23 cellular contexts compared by ENCODE assay signal in genomic region chr2:168183308-168183997, GRCh38.
DNase-seq lines count a peak whose midpoint lies in the region; ATAC-seq and TF ChIP-seq lines count a peak whose summit lies in the region.
"Had no signal": no experiment of that assay in that cellular context is flagged by ENCODE, and none has a peak within 500 bp of the region (broad histone marks: within the 10 kb centered on the region; RNA-seq: fewer than 3 reads in every experiment).

No MANE protein-coding gene starts in this region.

- H3K36me3 ChIP-seq in BLaER1 treated with 17β-estradiol and CSF1 and Interleukin-3, amounts not matched to agents 10 nM and 100 nM = peaks cover 0 to 57% (median 20%) of the 10 kb centered on the region in 11 experiments; a peak in 18 of 22 replicates
- no peaks in the 10 kb centered on the region for H3K36me3 ChIP-seq in body of pancreas (replicated peaks in 1 of 2; ENCODE audit: insufficient read depth in 1 of 2, low read depth in 2 of 2)
- no peaks in the 10 kb centered on the region for H3K36me3 ChIP-seq in A673 (ENCODE audit: insufficient read depth, low read length, poor library complexity, severe bottlenecking)
- H3K36me3 ChIP-seq: adrenal gland, HAP-1 had no signal

- peak overlapping the region in 7 of 11 experiments; percentile 9 to 81 (median 20); a peak in 9 of 22 replicates for H3K4me2 ChIP-seq in BLaER1 treated with 17β-estradiol and CSF1 and Interleukin-3, amounts not matched to agents 10 nM and 100 nM

- TF ChIP-seq POLR2A in body of pancreas (IDR thresholded peaks at IDR 0.05) = no peak

- H3K27ac Mint-ChIP-seq in activated CD4-positive, alpha-beta T cell treated with anti-CD3 and anti-CD28 coated beads for 36 hours = peak overlapping the region; percentile 64
- H3K27ac Mint-ChIP-seq in memory B cell = peak overlapping the region; percentile 63
- H3K27ac Mint-ChIP-seq: activated CD4-positive, alpha-beta memory T cell treated with anti-CD3 and anti-CD28 coated beads for 36 hours; B cell; WTC11 had no signal

- H3K27me3 Mint-ChIP-seq in activated CD4-positive, alpha-beta T cell treated with anti-CD3 and anti-CD28 coated beads for 36 hours = no peaks in the 10 kb centered on the region
- H3K27me3 Mint-ChIP-seq in memory B cell = no peaks in the 10 kb centered on the region
- H3K27me3 Mint-ChIP-seq: activated CD4-positive, alpha-beta memory T cell treated with anti-CD3 and anti-CD28 coated beads for 36 hours; B cell had no signal

- no peak overlapping the region for H3K4me3 ChIP-seq in BLaER1 treated with 17β-estradiol and CSF1 and Interleukin-3, amounts not matched to agents 10 nM and 100 nM
- H3K4me3 ChIP-seq in body of pancreas = no peak overlapping the region
- no peak overlapping the region for H3K4me3 ChIP-seq in A673 (ENCODE audit: low read depth, low read length, poor library complexity, severe bottlenecking)
- H3K4me3 ChIP-seq: adrenal gland, HAP-1, testis had no signal

- 25 to 26% methylated on average over 4 of the region's 4 CpGs for WGBS in body of pancreas, 2 donors

- H4K20me1 ChIP-seq in BLaER1 treated with 17β-estradiol and CSF1 and Interleukin-3, amounts not matched to agents 10 nM and 100 nM = peaks cover 0 to 5% (median 0%) of the 10 kb centered on the region in 11 experiments; a peak in 2 of 22 replicates

- no peak overlapping the region for H3K27ac ChIP-seq in BLaER1 treated with 17β-estradiol and CSF1 and Interleukin-3, amounts not matched to agents 10 nM and 100 nM
- peak overlapping the region; percentile 46 to 62 (median 60) for H3K27ac ChIP-seq in body of pancreas
- no peak overlapping the region for H3K27ac ChIP-seq in A673 (ENCODE audit: low read depth, low read length, poor library complexity, severe bottlenecking)
- H3K27ac ChIP-seq: adrenal gland, testis had no signal

- no peaks in the 10 kb centered on the region for H3K9me3 Mint-ChIP-seq in activated CD4-positive, alpha-beta T cell treated with anti-CD3 and anti-CD28 coated beads for 36 hours (ENCODE audit: low read depth)
- no peaks in the 10 kb centered on the region for H3K9me3 Mint-ChIP-seq in memory B cell
- H3K9me3 Mint-ChIP-seq: activated CD4-positive, alpha-beta memory T cell treated with anti-CD3 and anti-CD28 coated beads for 36 hours; WTC11 had no signal

- H3K4me3 Mint-ChIP-seq in activated CD4-positive, alpha-beta T cell treated with anti-CD3 and anti-CD28 coated beads for 36 hours = no peak overlapping the region
- no peak overlapping the region for H3K4me3 Mint-ChIP-seq in memory B cell
- H3K4me3 Mint-ChIP-seq: activated CD4-positive, alpha-beta memory T cell treated with anti-CD3 and anti-CD28 coated beads for 36 hours; B cell; WTC11 had no signal

- TF ChIP-seq CTCF in body of pancreas (IDR thresholded peaks at IDR 0.05) = no peak
- TF ChIP-seq CTCF in A673 (conservative IDR thresholded peaks at IDR 0.05; ENCODE audit: low read depth, low read length) = no peak

- no peak for DNase-seq in activated CD4-positive, alpha-beta T cell treated with anti-CD3 and anti-CD28 coated beads for 36 hours
- no peak for DNase-seq in activated CD4-positive, alpha-beta T cell treated with anti-CD3 and anti-CD28 coated beads for 1 hour
- DNase-seq in body of pancreas = peak; percentile 70 to 89 (median 83)
- DNase-seq in memory B cell (ENCODE audit: low spot score in 2 of 2) = no peak
- DNase-seq in NCI-H2081 treated with DMSO at 0.1 percent for 48 hours (lab: John Stamatoyannopoulos, UW) = no peak
- no peak for DNase-seq in A673 (ENCODE audit: low spot score)
- DNase-seq in 8988T = no peak
- DNase-seq: activated CD4-positive, alpha-beta memory T cell treated with anti-CD3 and anti-CD28 coated beads for 36 hours; activated gamma-delta T cell treated with Interleukin-2 at 50 U/mL for 16 hours; adrenal gland; Caco-2; dermis blood vessel endothelial cell; NCI-H187; NCI-H748 treated with DMSO at 0.1 percent for 48 hours; occipital lobe; small intestine; stimulated activated CD4-positive, alpha-beta T cell treated with anti-CD3 and anti-CD28 coated beads, Interleukin-2, amount 100 ng/mL, for 24 hours; T1000; testis had no signal

- no peak for ATAC-seq in activated CD4-positive, alpha-beta T cell treated with anti-CD3 and anti-CD28 coated beads for 36 hours
- ATAC-seq in body of pancreas = peak; percentile 91
- no peak for ATAC-seq in memory B cell (ENCODE audit: low read depth)
- ATAC-seq: WTC11 had no signal

- CTCF ChIA-PET in activated CD4-positive, alpha-beta T cell treated with anti-CD3 and anti-CD28 coated beads for 36 hours (lab: Charles Lee) = interaction anchor here (0.6 to 1.9 kb wide), 5 partner anchors 8 to 732 kb away, joined by 3 to 7 read pairs (median 3); no protein-coding TSS in a partner anchor
- CTCF ChIA-PET in A673 (lab: Charles Lee) = no interaction called here

- peaks cover 56 to 100% (median 78%) of the 10 kb centered on the region in 10 experiments for H3K4me1 ChIP-seq in BLaER1 treated with 17β-estradiol and CSF1 and Interleukin-3, amounts not matched to agents 10 nM and 100 nM
- peaks cover 63% of the 10 kb centered on the region for H3K4me1 ChIP-seq in body of pancreas
- H3K4me1 ChIP-seq in A673 (ENCODE audit: insufficient read depth, low read length, poor library complexity, severe bottlenecking) = peaks cover 23% of the 10 kb centered on the region

- peaks cover 56% of the 10 kb centered on the region for H3K4me1 Mint-ChIP-seq in activated CD4-positive, alpha-beta T cell treated with anti-CD3 and anti-CD28 coated beads for 36 hours
- H3K4me1 Mint-ChIP-seq in memory B cell = peaks cover 4% of the 10 kb centered on the region
- H3K4me1 Mint-ChIP-seq: B cell had no signal

- H3K27me3 ChIP-seq in BLaER1 treated with 17β-estradiol and CSF1 and Interleukin-3, amounts not matched to agents 10 nM and 100 nM = no peaks in the 10 kb centered on the region
- H3K27me3 ChIP-seq in body of pancreas (no peaks in the 10 kb centered on the region), A673 (replicated peaks; ENCODE audit: insufficient read depth, low read depth, low read length, poor library complexity) (no peaks in the 10 kb centered on the region)
- H3K27me3 ChIP-seq: adrenal gland, testis had no signal

- BruUV-seq in A673 (replicated peaks; lab: Mats Ljungman, UMichigan) = no TSS peak

- POLR2A ChIA-PET in activated CD4-positive, alpha-beta T cell treated with anti-CD3 and anti-CD28 coated beads for 36 hours (lab: Charles Lee) = no interaction called here
- POLR2A ChIA-PET in A673 (lab: Charles Lee; ENCODE audit: low non-redundant PET) = no interaction called here

- no peaks in the 10 kb centered on the region for H3K9me3 ChIP-seq in BLaER1 treated with 17β-estradiol and CSF1 and Interleukin-3, amounts not matched to agents 10 nM and 100 nM (replicated peaks in 1 of 11)
- H3K9me3 ChIP-seq in body of pancreas (no peaks in the 10 kb centered on the region), A673 (ENCODE audit: low read depth, low read length, poor library complexity, severe bottlenecking) (no peaks in the 10 kb centered on the region)
- H3K9me3 ChIP-seq: adrenal gland, Caco-2, HAP-1, testis had no signal

- peaks cover 13% of the 10 kb centered on the region for H3K36me3 Mint-ChIP-seq in activated CD4-positive, alpha-beta T cell treated with anti-CD3 and anti-CD28 coated beads for 36 hours (ENCODE audit: low read depth)
- H3K36me3 Mint-ChIP-seq in memory B cell = peaks cover 8% of the 10 kb centered on the region
- H3K36me3 Mint-ChIP-seq: WTC11 had no signal

- intact Hi-C loops in activated CD4-positive, alpha-beta T cell treated with anti-CD3 and anti-CD28 coated beads for 36 hours (cut with DNase I, micrococcal nuclease) = no loop called here
- intact Hi-C loops in body of pancreas (cut with DNase I) = no loop called here
- intact Hi-C loops in A673 (cut with micrococcal nuclease; ENCODE audit: unreplicated experiment) = no loop called here

- H3K9ac ChIP-seq in BLaER1 treated with 17β-estradiol and CSF1 and Interleukin-3, amounts not matched to agents 10 nM and 100 nM = no peak overlapping the region

Comparison
In these comparisons a context has a peak if more than half of its experiments do, and no peak if none do; other contexts are left out.
1. DNase-seq: peak in body of pancreas (4 of 4); none in activated CD4-positive, alpha-beta T cell treated with anti-CD3 and anti-CD28 coated beads for 36 hours (single experiment), activated CD4-positive, alpha-beta T cell treated with anti-CD3 and anti-CD28 coated beads for 1 hour (single experiment), memory B cell (0 of 2), NCI-H2081 treated with DMSO at 0.1 percent for 48 hours (single experiment), A673 (single experiment) and 8988T (single experiment).
2. H3K27ac ChIP-seq: peak in body of pancreas (4 of 4); none in BLaER1 treated with 17β-estradiol and CSF1 and Interleukin-3, amounts not matched to agents 10 nM and 100 nM (0 of 11) and A673 (single experiment).